ENCODE assay signal across 8 cellular contexts in genomic region chr10:21675157-21675796, GRCh38.
A peak's percentile ranks its signal among the peaks of the same experiment; 100 is the strongest.
DNase-seq lines count a peak whose midpoint lies in the region; ATAC-seq, FAIRE-seq and TF ChIP-seq lines count a peak whose summit lies in the region.

No MANE protein-coding gene starts in this region.

- intact Hi-C loops in body of pancreas (cut with DNase I): no loop called here

- peak; percentile 63 to 78 for TF ChIP-seq RAD21 in liver (IDR thresholded peaks at IDR 0.05)

- H3K9ac ChIP-seq in liver (ENCODE audit: low read depth in 1 of 2, low read length in 2 of 2): no peak overlapping the region

- peak; percentile 75 for FAIRE-seq in H54 (lab: Jason Lieb, UNC)

- peaks cover 0 to 1% of the 10 kb centered on the region in 2 donors for H3K36me3 ChIP-seq in body of pancreas (replicated peaks in 1 of 2; ENCODE audit: insufficient read depth in 1 of 2, low read depth in 2 of 2)
- peaks cover 0 to 4% (median 0%) of the 10 kb centered on the region in 4 donors for H3K36me3 ChIP-seq in liver (ENCODE audit: control insufficient read depth in 4 of 4, insufficient read depth in 3 of 4, low read depth in 1 of 4, low read length in 3 of 4)
- peaks cover 0 to 18% (median 0%) of the 10 kb centered on the region in 3 donors for H3K36me3 ChIP-seq in tibial nerve

- ATAC-seq in body of pancreas: no peak

- 60 to 73% methylated on average over 2 of the region's 2 CpGs for WGBS in body of pancreas, 2 donors
- 80% methylated on average over 2 of the region's 2 CpGs for WGBS in liver
- 91 to 93% methylated on average over 2 of the region's 2 CpGs for WGBS in tibial nerve, 2 donors

- TF ChIP-seq POLR2A in H54 (IDR thresholded peaks at IDR 0.05; ENCODE audit: low read depth, low read length) (no peak), body of pancreas (IDR thresholded peaks at IDR 0.05) (no peak), tibial nerve (IDR thresholded peaks at IDR 0.05) (no peak)

- no peaks in the 10 kb centered on the region for H3K27me3 ChIP-seq in body of pancreas
- H3K27me3 ChIP-seq in liver (ENCODE audit: control insufficient read depth in 4 of 4, insufficient read depth in 4 of 4, low read length in 3 of 4): no peaks in the 10 kb centered on the region
- no peaks in the 10 kb centered on the region for H3K27me3 ChIP-seq in tibial nerve

- DNase-seq in DMS53 (lab: John Stamatoyannopoulos, UW) (peak; percentile 69), H54 (ENCODE audit: insufficient read length, low spot score) (no peak), OCI-M1 (lab: John Stamatoyannopoulos, UW) (peak; percentile 71), body of pancreas (peak; percentile 22 to 39 (median 30)), tibial nerve (ENCODE audit: low spot score in 2 of 2) (peak in 1 of 2 donors; percentile 11), NCI-H2081 treated with DMSO at 0.1 percent for 48 hours (lab: John Stamatoyannopoulos, UW) (no peak), NCI-H187 treated with DMSO at 0.1 percent for 48 hours (lab: John Stamatoyannopoulos, UW) (no peak)

- TF ChIP-seq EP300 in tibial nerve (IDR thresholded peaks at IDR 0.05): no peak

- H3K4me1 ChIP-seq in body of pancreas (peaks cover 5% of the 10 kb centered on the region), liver (ENCODE audit: control insufficient read depth in 4 of 4, insufficient read depth in 4 of 4, low read length in 3 of 4) (no peaks in the 10 kb centered on the region), tibial nerve (peaks cover 0 to 20% (median 0%) of the 10 kb centered on the region in 4 donors)

- TF ChIP-seq CTCF in body of pancreas (IDR thresholded peaks at IDR 0.05): peak in 6 of 7 experiments; percentile 49 to 59 (median 54)
- peak; percentile 79 for TF ChIP-seq CTCF in liver (IDR thresholded peaks at IDR 0.05; ENCODE audit: low read depth, low read length, missing input control)
- peak; percentile 28 to 64 (median 53) for TF ChIP-seq CTCF in tibial nerve (IDR thresholded peaks at IDR 0.05)

- H3K4me3 ChIP-seq in body of pancreas (no peak overlapping the region), liver (ENCODE audit: low read depth in 1 of 3, low read length in 3 of 3) (no peak overlapping the region), tibial nerve (no peak overlapping the region)

- H3K27ac ChIP-seq in body of pancreas (no peak overlapping the region), liver (ENCODE audit: low read depth in 1 of 2, low read length in 2 of 2) (no peak overlapping the region), tibial nerve (no peak overlapping the region)

- H3K9me3 ChIP-seq in body of pancreas (no peaks in the 10 kb centered on the region), liver (ENCODE audit: control insufficient read depth in 4 of 4, low read length in 3 of 4) (no peaks in the 10 kb centered on the region), tibial nerve (no peaks in the 10 kb centered on the region)

TF ChIP-seq in liver, 16 proteins besides CTCF, POLR2A, EP300 and RAD21:
- TF ChIP-seq EGR1 (IDR thresholded peaks at IDR 0.05; ENCODE audit: low read depth in 2 of 2) (no peak), ZBTB33 (IDR thresholded peaks at IDR 0.05) (no peak), GABPA (IDR thresholded peaks at IDR 0.05 in 1 of 2, conservative IDR thresholded peaks at IDR 0.05 in 1 of 2) (no peak), ATF3 (IDR thresholded peaks at IDR 0.05) (no peak), FOXA1 (IDR thresholded peaks at IDR 0.05) (no peak), TAF1 (conservative IDR thresholded peaks at IDR 0.05) (no peak), NR2F2 (IDR thresholded peaks at IDR 0.05) (no peak), RXRA (IDR thresholded peaks at IDR 0.05) (no peak), FOXA2 (IDR thresholded peaks at IDR 0.05) (no peak), SP1 (IDR thresholded peaks at IDR 0.05) (no peak), MAX (IDR thresholded peaks at IDR 0.05) (no peak), REST (IDR thresholded peaks at IDR 0.05) (no peak), HNF4G (IDR thresholded peaks at IDR 0.05) (no peak)

Comparison
In these comparisons a context has a peak if more than half of its experiments do, and no peak if none do; other contexts are left out.
1. DNase-seq: peak in DMS53 (single experiment), OCI-M1 (single experiment) and body of pancreas (4 of 4); none in H54 (single experiment), NCI-H2081 treated with DMSO at 0.1 percent for 48 hours (single experiment) and NCI-H187 treated with DMSO at 0.1 percent for 48 hours (single experiment).
2. Peak in every context shown above with its lines, with median percentiles within 50 percentile points of each other: CTCF ChIP-seq.